In genomic region chr4:8270418-8270771, GRCh38 we compare ENCODE assay signal across 13 cellular contexts. TPM values are rescaled to one million over a fixed set of nuclear protein-coding genes. Genes with fewer than 3 reads are reported as not detected.
DNase-seq lines count a peak whose midpoint lies in the region; ATAC-seq and TF ChIP-seq lines count a peak whose summit lies in the region.
"Had no signal": no experiment of that assay in that cellular context is flagged by ENCODE, and none has a peak within 500 bp of the region (broad histone marks: within the 10 kb centered on the region; RNA-seq: fewer than 3 reads in every experiment).

No MANE protein-coding gene starts in this region.

- H3K27me3 Mint-ChIP-seq in GM23338 (ENCODE audit: insufficient read depth, low read depth, poor library complexity), result peaks cover 29% of the 10 kb centered on the region
- peaks cover 43% of the 10 kb centered on the region for H3K27me3 Mint-ChIP-seq in CD4-positive, alpha-beta T cell

- no peaks in the 10 kb centered on the region for H3K9me2 ChIP-seq in GM23338 (ENCODE audit: insufficient read depth)

- POLR2A ChIA-PET in CD4-positive, alpha-beta T cell (lab: Charles Lee), result no interaction called here

- H3F3A ChIP-seq in GM23338 (replicated peaks; ENCODE audit: low read depth), result no peaks in the 10 kb centered on the region

- in situ Hi-C loops in astrocyte of the cerebellum (cut with HindIII; ENCODE audit: low sequenced_read_pairs), result no loop called here

- no peak overlapping the region for H2AK5ac ChIP-seq in mesenchymal stem cell (ENCODE audit: low read length, severe bottlenecking)

- peak overlapping the region; percentile 17 for H2BK15ac ChIP-seq in mesenchymal stem cell (ENCODE audit: low read depth, poor library complexity, severe bottlenecking)

- no peak overlapping the region for H2BK5ac ChIP-seq in mesenchymal stem cell (ENCODE audit: low read depth, low read length, poor library complexity, severe bottlenecking)

- ATAC-seq in GM23338 (no peak), HG03175 (IDR thresholded peaks at IDR 0.05; ENCODE audit: unreplicated experiment) (no peak)
- no peak for ATAC-seq in CD4-positive, alpha-beta T cell (ENCODE audit: poor library complexity)
- ATAC-seq: stimulated activated effector memory CD8-positive, alpha-beta T cell treated with anti-CD3 and anti-CD28 coated beads, Interleukin-12 subunit alpha, Interleukin-12 subunit beta, amount 100 ng/mL, for 72 hours had no signal

- no peaks in the 10 kb centered on the region for H3K79me2 ChIP-seq in GM23338 (replicated peaks; ENCODE audit: insufficient read depth)

- DNase-seq in GM23338 (ENCODE audit: low spot score), result no peak
- no peak for DNase-seq in astrocyte of the cerebellum (ENCODE audit: low read depth)
- DNase-seq in mesenchymal stem cell, result no peak
- no peak for DNase-seq in spleen
- no peak for DNase-seq in posterior vena cava (ENCODE audit: low spot score)
- DNase-seq in activated CD4-positive, alpha-beta T cell treated with anti-CD3 and anti-CD28 coated beads, Interleukin-2, amount 50 U/mL, for 48 hours, result no peak
- DNase-seq in CD4-positive, alpha-beta T cell, result no peak
- DNase-seq: activated CD4-positive, alpha-beta T cell treated with anti-CD3 and anti-CD28 coated beads, Interleukin-2, amount 10 ng/mL, durations not matched to agents 24 days and 14 days; CD4-positive, alpha-beta memory T cell; NCI-H2107; stimulated activated CD4-positive, alpha-beta T cell treated with anti-CD3 and anti-CD28 coated beads, Interleukin-1b, Interleukin-23, amount 100 ng/mL, for 48 hours had no signal

- no peak overlapping the region for H3K27ac Mint-ChIP-seq in GM23338
- no peak overlapping the region for H3K27ac Mint-ChIP-seq in CD4-positive, alpha-beta T cell
- H3K27ac Mint-ChIP-seq: activated CD4-positive, alpha-beta T cell treated with anti-CD3 and anti-CD28 coated beads, Interleukin-2, amount 10 ng/mL, durations not matched to agents 24 days and 14 days; CD4-positive, alpha-beta memory T cell; stimulated activated effector memory CD8-positive, alpha-beta T cell treated with anti-CD3 and anti-CD28 coated beads, Interleukin-12 subunit alpha, Interleukin-12 subunit beta, amount 100 ng/mL, for 72 hours had no signal

- no peak overlapping the region for H4K91ac ChIP-seq in mesenchymal stem cell (ENCODE audit: low read length)

- intact Hi-C loops in spleen (cut with DNase I; ENCODE audit: low total_unique reads), result no loop called here
- intact Hi-C loops in posterior vena cava (cut with DNase I), result loop anchor here in 1 of 2 donors (10.0 kb wide), 1 partner anchor 134 kb away; no protein-coding TSS in a partner anchor
- intact Hi-C loops in CD4-positive, alpha-beta T cell (cut with DNase I, micrococcal nuclease), result no loop called here

- peak overlapping the region in 1 of 2 experiments; percentile 38 for H2BK12ac ChIP-seq in mesenchymal stem cell (ENCODE audit: low read length in 2 of 2)

- H3K36me3 Mint-ChIP-seq in GM23338 (ENCODE audit: low read depth), result no peaks in the 10 kb centered on the region
- H3K36me3 Mint-ChIP-seq in CD4-positive, alpha-beta T cell (ENCODE audit: low read depth), result no peaks in the 10 kb centered on the region
- H3K36me3 Mint-ChIP-seq: CD4-positive, alpha-beta memory T cell; stimulated activated effector memory CD8-positive, alpha-beta T cell treated with anti-CD3 and anti-CD28 coated beads, Interleukin-12 subunit alpha, Interleukin-12 subunit beta, amount 100 ng/mL, for 72 hours had no signal

- H3K27ac ChIP-seq in GM23338 (ENCODE audit: low read depth), result no peak overlapping the region
- no peak overlapping the region for H3K27ac ChIP-seq in mesenchymal stem cell (ENCODE audit: low read length, poor library complexity, severe bottlenecking)
- peak overlapping the region in 1 of 8 donors; percentile 34 for H3K27ac ChIP-seq in spleen
- H3K27ac ChIP-seq in CD4-positive, alpha-beta T cell (ENCODE audit: low read depth, low read length), result no peak overlapping the region

- peak overlapping the region; percentile 29 for H2BK120ac ChIP-seq in mesenchymal stem cell (ENCODE audit: low read depth, low read length)

- H4K20me1 ChIP-seq in GM23338 (replicated peaks; ENCODE audit: insufficient read depth), result no peaks in the 10 kb centered on the region

- 74% methylated on average over 11 of the region's 11 CpGs for WGBS in mesenchymal stem cell
- 31 to 57% (median 44%) methylated on average over 11 of the region's 11 CpGs for WGBS in spleen, 5 donors

- peaks cover 17% of the 10 kb centered on the region for H3K27me3 ChIP-seq in GM23338 (ENCODE audit: insufficient read depth)
- H3K27me3 ChIP-seq in mesenchymal stem cell (ENCODE audit: control insufficient read depth in 1 of 2, insufficient read depth in 1 of 2, low read length in 2 of 2), result peaks cover 14 to 26% of the 10 kb centered on the region in 2 experiments
- peaks cover 0 to 81% (median 25%) of the 10 kb centered on the region in 7 donors for H3K27me3 ChIP-seq in spleen (replicated peaks in 1 of 7)
- peaks cover 23% of the 10 kb centered on the region for H3K27me3 ChIP-seq in CD4-positive, alpha-beta T cell (ENCODE audit: control insufficient read depth, insufficient read depth, low read length)

- H3K9ac ChIP-seq in mesenchymal stem cell (ENCODE audit: low read length), result peak overlapping the region; percentile 71

- H3K79me1 ChIP-seq in mesenchymal stem cell (replicated peaks; ENCODE audit: low read length, poor library complexity, severe bottlenecking), result no peaks in the 10 kb centered on the region

- peak overlapping the region; percentile 56 for H3K4me3 Mint-ChIP-seq in GM23338
- no peak overlapping the region for H3K4me3 Mint-ChIP-seq in CD4-positive, alpha-beta T cell
- H3K4me3 Mint-ChIP-seq: activated CD4-positive, alpha-beta T cell treated with anti-CD3 and anti-CD28 coated beads, Interleukin-2, amount 10 ng/mL, durations not matched to agents 24 days and 14 days; CD4-positive, alpha-beta memory T cell; stimulated activated effector memory CD8-positive, alpha-beta T cell treated with anti-CD3 and anti-CD28 coated beads, Interleukin-12 subunit alpha, Interleukin-12 subunit beta, amount 100 ng/mL, for 72 hours had no signal

- H3K9me3 ChIP-seq in mesenchymal stem cell (ENCODE audit: control insufficient read depth, low read length), result no peaks in the 10 kb centered on the region
- no peaks in the 10 kb centered on the region for H3K9me3 ChIP-seq in spleen
- no peaks in the 10 kb centered on the region for H3K9me3 ChIP-seq in CD4-positive, alpha-beta T cell (ENCODE audit: control insufficient read depth, low read length)

- H3K4me3 ChIP-seq in GM23338, result peak overlapping the region; percentile 59
- H3K4me3 ChIP-seq in astrocyte of the cerebellum (ENCODE audit: low read depth, low read length), result peak overlapping the region; percentile 32
- peak overlapping the region in 1 of 2 experiments; percentile 79 for H3K4me3 ChIP-seq in mesenchymal stem cell (ENCODE audit: insufficient read depth in 1 of 2, low read depth in 1 of 2, low read length in 2 of 2)
- H3K4me3 ChIP-seq in spleen, result peak overlapping the region in 6 of 8 donors; percentile 27 to 64 (median 30)

- no peak for TF ChIP-seq CTCF in GM23338 (conservative IDR thresholded peaks at IDR 0.05; ENCODE audit: low read depth in 2 of 2)
- TF ChIP-seq CTCF in astrocyte of the cerebellum (IDR thresholded peaks at IDR 0.05; ENCODE audit: low read depth, low read length, missing control alignments), result no peak
- TF ChIP-seq CTCF in spleen (IDR thresholded peaks at IDR 0.05 in 8 of 11, conservative IDR thresholded peaks at IDR 0.05 in 3 of 11), result no peak
- no peak for TF ChIP-seq CTCF in CD4-positive, alpha-beta T cell (IDR thresholded peaks at IDR 0.05)

- peak overlapping the region in 1 of 2 experiments; percentile 91 for H3K4ac ChIP-seq in mesenchymal stem cell (ENCODE audit: low read depth in 1 of 2, low read length in 2 of 2)

- H3K36me3 ChIP-seq in GM23338 (ENCODE audit: insufficient read depth), result no peaks in the 10 kb centered on the region
- H3K36me3 ChIP-seq in mesenchymal stem cell (ENCODE audit: control insufficient read depth in 1 of 2, insufficient read depth in 2 of 2, low read depth in 1 of 2, low read length in 2 of 2), result no peaks in the 10 kb centered on the region
- H3K36me3 ChIP-seq in spleen, result no peaks in the 10 kb centered on the region

- H3K4me1 Mint-ChIP-seq in GM23338, result peaks cover 8% of the 10 kb centered on the region; the same call in 2 of the 3 replicates
- no peaks in the 10 kb centered on the region for H3K4me1 Mint-ChIP-seq in CD4-positive, alpha-beta T cell (ENCODE audit: low read depth)
- H3K4me1 Mint-ChIP-seq: activated CD4-positive, alpha-beta T cell treated with anti-CD3 and anti-CD28 coated beads, Interleukin-2, amount 10 ng/mL, durations not matched to agents 24 days and 14 days; CD4-positive, alpha-beta memory T cell; stimulated activated effector memory CD8-positive, alpha-beta T cell treated with anti-CD3 and anti-CD28 coated beads, Interleukin-12 subunit alpha, Interleukin-12 subunit beta, amount 100 ng/mL, for 72 hours had no signal

- H3K9me3 Mint-ChIP-seq in GM23338, result no peaks in the 10 kb centered on the region
- H3K9me3 Mint-ChIP-seq in CD4-positive, alpha-beta T cell, result no peaks in the 10 kb centered on the region
- H3K9me3 Mint-ChIP-seq: activated CD4-positive, alpha-beta T cell treated with anti-CD3 and anti-CD28 coated beads, Interleukin-2, amount 10 ng/mL, durations not matched to agents 24 days and 14 days; CD4-positive, alpha-beta memory T cell; stimulated activated effector memory CD8-positive, alpha-beta T cell treated with anti-CD3 and anti-CD28 coated beads, Interleukin-12 subunit alpha, Interleukin-12 subunit beta, amount 100 ng/mL, for 72 hours had no signal

- peak overlapping the region in 1 of 2 experiments; percentile 49 for H3K18ac ChIP-seq in mesenchymal stem cell (ENCODE audit: low read depth in 1 of 2, low read length in 2 of 2)

- peak overlapping the region in 1 of 2 experiments; percentile 86 for H3K14ac ChIP-seq in mesenchymal stem cell (ENCODE audit: low read length in 2 of 2)

- peak overlapping the region; percentile 78; the same call in 1 of the 2 replicates for H3K4me2 ChIP-seq in GM23338
- no peak overlapping the region for H3K4me2 ChIP-seq in mesenchymal stem cell (ENCODE audit: low read length, poor library complexity, severe bottlenecking)

- no peak overlapping the region for H3K23ac ChIP-seq in mesenchymal stem cell (ENCODE audit: low read length in 2 of 2)

- H4K8ac ChIP-seq in mesenchymal stem cell (ENCODE audit: low read length), result no peak overlapping the region

- H2AFZ ChIP-seq in GM23338 (peak overlapping the region; percentile 90), mesenchymal stem cell (ENCODE audit: low read depth, low read length) (no peak overlapping the region)

- CTCF ChIA-PET in CD4-positive, alpha-beta T cell (lab: Charles Lee), result no interaction called here

- no peak for TF ChIP-seq POLR2A in spleen (IDR thresholded peaks at IDR 0.05)

- no peaks in the 10 kb centered on the region for H3K4me1 ChIP-seq in GM23338 (ENCODE audit: insufficient read depth)
- peaks cover 24% of the 10 kb centered on the region for H3K4me1 ChIP-seq in mesenchymal stem cell (ENCODE audit: control insufficient read depth, insufficient read depth, low read depth, low read length)
- H3K4me1 ChIP-seq in spleen, result peaks cover 11 to 80% (median 42%) of the 10 kb centered on the region in 6 donors

RNA-seq across cellular contexts. Expression of gene HTRA3, which starts 0.8 kb away (rescaled TPM):
- total RNA-seq in GM23338 (2014; rRNA removed; shearing (Covaris generic)), result 1.8 and 3.6 TPM in 2 replicates
- polyA plus RNA-seq in GM23338 (2016; fragmentation: Nextera tagmentation; extraction: Ambion mirVana) (1.3 and 1.4 TPM in 2 replicates), spleen (1 to 10 TPM in 2 of 3 donors, under 1 TPM in 1; 0.26 to 2.5 (median 1.9) TPM)
- polyA plus RNA-seq in mesenchymal stem cell (2013, experiment 1 of 2), result 88.3 TPM
- 87.5 TPM for polyA plus RNA-seq in mesenchymal stem cell (2013, experiment 2 of 2)
- total RNA-seq in spleen (1 to 10 TPM; 1.2 to 5.5 (median 3.1) TPM), posterior vena cava (100 to 1,000 TPM in 1 of 2 donors, 10 to 100 TPM in 1; 14.9 to 104 TPM)
- total RNA-seq in CD4-positive, alpha-beta T cell, result not detected
- total RNA-seq: activated CD4-positive, alpha-beta T cell treated with anti-CD3 and anti-CD28 coated beads, Interleukin-2, amount 10 ng/mL, durations not matched to agents 24 days and 14 days; CD4-positive, alpha-beta memory T cell had no signal
- polyA plus RNA-seq: CD4-positive, alpha-beta memory T cell had no signal
